Comparison of ENCODE assay signal across 32 cellular contexts in the genomic region with DNA sequence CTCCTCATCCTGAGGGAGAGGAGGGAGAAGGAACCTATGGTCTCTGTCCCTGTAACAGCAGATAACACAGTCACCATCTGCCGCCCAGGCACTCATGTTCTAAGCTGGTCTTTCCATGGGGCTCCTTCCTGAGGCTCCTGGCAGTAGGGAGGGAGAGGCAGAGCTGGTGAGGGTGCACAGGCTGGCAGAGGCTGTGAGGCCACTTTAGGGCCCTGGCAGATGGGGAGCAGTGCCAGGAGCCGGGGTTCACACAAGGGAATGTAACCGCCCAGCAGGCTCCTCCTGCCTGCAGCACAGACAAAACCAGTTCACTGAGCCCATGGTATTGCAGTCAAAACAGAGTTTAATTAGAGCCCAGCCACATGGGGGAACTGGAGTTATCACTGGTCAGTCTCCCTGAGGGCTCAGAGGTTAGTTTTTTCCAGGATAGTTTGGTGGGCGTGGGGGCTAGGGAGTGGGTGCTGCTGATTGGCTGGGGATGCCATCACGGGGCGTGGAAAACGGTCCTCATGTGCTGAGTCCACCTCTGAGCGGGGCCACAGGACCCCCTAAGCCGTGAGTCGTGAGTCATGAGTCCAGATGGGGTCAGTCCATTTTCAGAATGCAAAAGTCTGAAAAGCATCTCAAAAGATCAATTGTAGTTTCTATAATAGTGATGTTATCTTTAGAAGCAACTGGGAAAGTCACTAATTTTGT.
"Had no signal": no experiment of that assay in that cellular context is flagged by ENCODE, and none has a peak within 500 bp of the region (broad histone marks: within the 10 kb centered on the region; RNA-seq: fewer than 3 reads in every experiment).

No MANE protein-coding gene starts in this region.

- H3K4me3 ChIP-seq: esophagus muscularis mucosa, gastroesophageal sphincter had no signal

- H3K27me3 Mint-ChIP-seq: activated B cell treated with CpG ODN at 0.5 μM for 24 hours; activated CD8-positive, alpha-beta T cell treated with anti-CD3 and anti-CD28 coated beads for 36 hours; activated naive CD8-positive, alpha-beta T cell; activated T-helper 17 cell treated with anti-CD3 and anti-CD28 coated beads, Interleukin-2, amount 50 U/mL, for 72 hours; central memory CD8-positive, alpha-beta T cell; effector memory CD8-positive, alpha-beta T cell; T-helper 17 cell had no signal

- H3K27ac Mint-ChIP-seq: activated B cell treated with CpG ODN at 0.5 μM for 24 hours; activated CD8-positive, alpha-beta T cell treated with anti-CD3 and anti-CD28 coated beads for 36 hours; activated naive CD8-positive, alpha-beta T cell; activated T-helper 17 cell treated with anti-CD3 and anti-CD28 coated beads, Interleukin-2, amount 50 U/mL, for 72 hours; effector memory CD8-positive, alpha-beta T cell; T-helper 17 cell; T-helper 2 cell treated with Interferon-gamma antibody and Interleukin-4, amounts not matched to agents 5 μg/mL and 100 μg/mL, for 36 hours had no signal

- ATAC-seq: activated CD4-positive, CD25-positive, alpha-beta regulatory T cell treated with anti-CD3 and anti-CD28 coated beads, Interleukin-2, amount 50 U/mL, for 24 hours; activated CD8-positive, alpha-beta T cell treated with anti-CD3 and anti-CD28 coated beads for 36 hours; activated T-cell treated with anti-CD3 and anti-CD28 coated beads, Interleukin-2, amount 50 U/mL, for 4 hours; activated T-helper 17 cell treated with anti-CD3 and anti-CD28 coated beads, Interleukin-2, amount 50 U/mL, for 72 hours; effector memory CD8-positive, alpha-beta T cell; foreskin keratinocyte; gastroesophageal sphincter; T-helper 17 cell had no signal

- H3K9me3 ChIP-seq: esophagus muscularis mucosa, gastroesophageal sphincter had no signal

- H3K27me3 ChIP-seq: brain microvascular endothelial cell, esophagus muscularis mucosa, foreskin keratinocyte, gastroesophageal sphincter had no signal

- H3K27ac ChIP-seq: brain microvascular endothelial cell, esophagus muscularis mucosa, foreskin keratinocyte, gastroesophageal sphincter, WERI-Rb-1 had no signal

- H3K4me1 ChIP-seq: foreskin keratinocyte, gastroesophageal sphincter had no signal

- H3K36me3 ChIP-seq: brain microvascular endothelial cell, gastroesophageal sphincter, WERI-Rb-1 had no signal

- H3K4me1 Mint-ChIP-seq: activated B cell treated with CpG ODN at 0.5 μM for 24 hours; activated T-helper 17 cell treated with anti-CD3 and anti-CD28 coated beads, Interleukin-2, amount 50 U/mL, for 72 hours; central memory CD8-positive, alpha-beta T cell; T-helper 17 cell had no signal

- H3K9me3 Mint-ChIP-seq: activated B cell treated with CpG ODN at 0.5 μM for 24 hours; activated CD8-positive, alpha-beta T cell treated with anti-CD3 and anti-CD28 coated beads for 36 hours; activated T-cell treated with anti-CD3 and anti-CD28 coated beads, Interleukin-2, amount 50 U/mL, for 4 hours; activated T-helper 17 cell treated with anti-CD3 and anti-CD28 coated beads, Interleukin-2, amount 50 U/mL, for 72 hours; central memory CD8-positive, alpha-beta T cell; effector memory CD8-positive, alpha-beta T cell; T-helper 2 cell treated with Interferon-gamma antibody and Interleukin-4, amounts not matched to agents 5 μg/mL and 100 μg/mL, for 36 hours had no signal

- H3K36me3 Mint-ChIP-seq: activated naive CD8-positive, alpha-beta T cell had no signal

- H3K4me3 Mint-ChIP-seq: activated B cell treated with CpG ODN at 0.5 μM for 24 hours; activated CD8-positive, alpha-beta T cell treated with anti-CD3 and anti-CD28 coated beads for 36 hours; activated naive CD8-positive, alpha-beta T cell; activated T-cell treated with anti-CD3 and anti-CD28 coated beads, Interleukin-2, amount 50 U/mL, for 4 hours; activated T-helper 17 cell treated with anti-CD3 and anti-CD28 coated beads, Interleukin-2, amount 50 U/mL, for 72 hours; central memory CD8-positive, alpha-beta T cell; effector memory CD8-positive, alpha-beta T cell; T-helper 17 cell; T-helper 2 cell treated with Interferon-gamma antibody and Interleukin-4, amounts not matched to agents 5 μg/mL and 100 μg/mL, for 36 hours had no signal

- DNase-seq: activated B cell treated with CpG ODN at 0.5 μM for 24 hours; activated CD4-positive, alpha-beta T cell treated with anti-CD3 and anti-CD28 coated beads for 48 hours; activated CD4-positive, alpha-beta T cell treated with anti-CD3 and anti-CD28 coated beads, Interleukin-2, amount 50 U/mL, for 1 hour; activated CD4-positive, alpha-beta T cell treated with anti-CD3 and anti-CD28 coated beads, Interleukin-2, amount 50 U/mL, for 48 hours; activated CD8-positive, alpha-beta memory T cell treated with anti-CD3 and anti-CD28 coated beads for 24 hours; activated CD8-positive, alpha-beta T cell treated with anti-CD3 and anti-CD28 coated beads for 36 hours; activated effector memory CD4-positive, alpha-beta T cell treated with Interleukin-2 at 50 U/mL for 16 hours; activated gamma-delta T cell treated with Interleukin-2 at 50 U/mL for 16 hours; activated naive CD4-positive, alpha-beta T cell treated with anti-CD3 and anti-CD28 coated beads, Interleukin-2, amount 50 U/mL, for 16 hours; activated naive CD4-positive, alpha-beta T cell treated with Interleukin-2 at 50 U/mL for 16 hours; activated T-cell treated with anti-CD3 and anti-CD28 coated beads, Interleukin-2, amount 50 U/mL, for 4 hours; amniotic stem cell; anterior cingulate cortex; brain microvascular endothelial cell; cortex of kidney; dermis blood vessel endothelial cell; effector CD4-positive, alpha-beta T cell; effector memory CD8-positive, alpha-beta T cell; erythroblast; foreskin keratinocyte; head of caudate nucleus; T-helper 1 cell; T-helper 17 cell; T1000; WERI-Rb-1 had no signal
